In the genomic region with DNA sequence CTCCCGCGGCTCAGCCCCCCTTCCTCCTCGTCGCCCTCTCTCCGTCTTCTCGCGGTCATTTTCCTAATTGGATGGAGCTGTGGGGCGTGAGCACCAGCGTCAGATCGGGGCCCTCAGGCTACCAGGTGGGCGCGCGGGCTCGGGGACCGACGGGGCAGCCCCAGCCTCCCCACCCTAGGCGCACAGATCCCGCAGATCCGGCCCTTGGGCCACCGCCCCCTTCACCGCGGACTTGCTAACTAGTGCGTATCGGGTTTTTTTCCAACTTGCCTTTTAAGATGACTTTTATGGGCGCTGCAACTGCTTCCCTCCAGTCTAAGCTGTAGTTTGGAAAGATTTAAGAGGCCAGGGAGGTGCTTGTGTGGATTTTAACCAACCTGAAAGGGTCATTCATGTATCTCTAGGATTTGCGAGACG, we compare ENCODE assay signal across 8 cellular contexts. TPM values are rescaled to one million over a fixed set of nuclear protein-coding genes. Genes with fewer than 3 reads are reported as not detected.
A peak's percentile ranks its signal among the peaks of the same experiment; 100 is the strongest.
DNase-seq lines count a peak whose midpoint lies in the region; ATAC-seq and TF ChIP-seq lines count a peak whose summit lies in the region.

No MANE protein-coding gene starts in this region.

- peak overlapping the region; percentile 80 for H3K4me3 ChIP-seq in lower lobe of right lung
- peak overlapping the region; percentile 55 to 79 (median 66) for H3K4me3 ChIP-seq in subcutaneous abdominal adipose tissue (ENCODE audit: low read depth in 1 of 5, low read length in 5 of 5)

- peak overlapping the region in 4 of 5 donors; percentile 41 to 77 (median 71) for H3K9ac ChIP-seq in subcutaneous abdominal adipose tissue (ENCODE audit: low read length in 5 of 5)

- H3K9me3 ChIP-seq in lower lobe of right lung (no peaks in the 10 kb centered on the region), subcutaneous abdominal adipose tissue (ENCODE audit: control insufficient read depth in 5 of 5, low read length in 5 of 5) (no peaks in the 10 kb centered on the region)

- peak overlapping the region; percentile 93 for H3K27ac ChIP-seq in lower lobe of right lung
- H3K27ac ChIP-seq in subcutaneous abdominal adipose tissue (ENCODE audit: low read depth, low read length) = peak overlapping the region; percentile 14

- DNase-seq in NOMO-1 treated with DMSO at 0.1 percent for 48 hours (lab: John Stamatoyannopoulos, UW; ENCODE audit: unreplicated experiment) = peak; percentile 34
- DNase-seq in NOMO-1 treated with dmso at 0.1 percent for 144 hours (lab: John Stamatoyannopoulos, UW; ENCODE audit: unreplicated experiment) = no peak
- DNase-seq in T-helper 2 cell = peak in 3 of 5 experiments; percentile 13 to 50 (median 33)
- DNase-seq in dermis blood vessel endothelial cell = peak; percentile 54
- DNase-seq in lower lobe of right lung = peak; percentile 75

- no peak for TF ChIP-seq CTCF in lower lobe of right lung (IDR thresholded peaks at IDR 0.05)

- H3K4me1 ChIP-seq in lower lobe of right lung (peaks cover 80% of the 10 kb centered on the region), subcutaneous abdominal adipose tissue (ENCODE audit: control insufficient read depth in 5 of 5, insufficient read depth in 5 of 5, low read length in 5 of 5) (peaks cover 3 to 58% (median 39%) of the 10 kb centered on the region in 5 donors)

- intact Hi-C loops in lower lobe of right lung (cut with DNase I) = no loop called here

- ATAC-seq in HG03432 (IDR thresholded peaks at IDR 0.05; ENCODE audit: unreplicated experiment) = peak; percentile 45
- peak; percentile 21 to 34 for ATAC-seq in lower lobe of right lung
- no peak for ATAC-seq in GM21515 (IDR thresholded peaks at IDR 0.05; ENCODE audit: unreplicated experiment)

- H3K27me3 ChIP-seq in lower lobe of right lung (ENCODE audit: low read depth) (no peaks in the 10 kb centered on the region), subcutaneous abdominal adipose tissue (ENCODE audit: control insufficient read depth in 5 of 5, insufficient read depth in 4 of 5, low read length in 5 of 5) (peaks cover 0 to 2% (median 0%) of the 10 kb centered on the region in 5 donors)

- no peaks in the 10 kb centered on the region for H3K36me3 ChIP-seq in lower lobe of right lung
- H3K36me3 ChIP-seq in subcutaneous abdominal adipose tissue (ENCODE audit: control insufficient read depth in 5 of 5, insufficient read depth in 5 of 5, low read length in 5 of 5) = no peaks in the 10 kb centered on the region

RNA-seq across cellular contexts. Expression of a gene that starts 1.3 kb away (rescaled TPM):
- 10.2 and 10.7 TPM in 2 replicates for total RNA-seq in dermis blood vessel endothelial cell
- 50.7 TPM for total RNA-seq in lower lobe of right lung
